Comparison of ENCODE assay signal across 8 cellular contexts in genomic region chr19:39327990-39328705, GRCh38. TPM values are rescaled to one million over a fixed set of nuclear protein-coding genes. Genes with fewer than 3 reads are reported as not detected.
A peak's percentile ranks its signal among the peaks of the same experiment; 100 is the strongest.
DNase-seq lines count a peak whose midpoint lies in the region; ATAC-seq and TF ChIP-seq lines count a peak whose summit lies in the region.

No MANE protein-coding gene starts in this region.

- no peak overlapping the region for H3K4me3 ChIP-seq in AG04449 (ENCODE audit: low read depth, low read length)
- no peak overlapping the region for H3K4me3 ChIP-seq in coronary artery
- no peak overlapping the region for H3K4me3 ChIP-seq in right lobe of liver

- TF ChIP-seq POLR2A in right lobe of liver (IDR thresholded peaks at IDR 0.05), result no peak

- intact Hi-C loops in right lobe of liver (cut with DNase I), result loop anchor here (5.0 to 10.0 kb wide), 2 partner anchors 123 to 206 kb away; partner anchors contain the start of gene SYCN (in 1 of the 2)

- DNase-seq in AG04449 (ENCODE audit: low read depth, low spot score) (no peak), GM19238 (ENCODE audit: insufficient read length, low spot score) (peak; percentile 73), NCI-H345 treated with DMSO at 0.1 percent for 48 hours (lab: John Stamatoyannopoulos, UW; ENCODE audit: unreplicated experiment) (peak; percentile 83), coronary artery (ENCODE audit: low spot score) (peak; percentile 83), right lobe of liver (peak; percentile 82 to 87 (median 84))
- DNase-seq in activated CD4-positive, alpha-beta T cell treated with anti-CD3 and anti-CD28 coated beads, Interleukin-2, amount 50 U/mL, for 24 hours (ENCODE audit: low read depth in 1 of 2, low spot score in 1 of 2), result peak; percentile 76
- DNase-seq in stimulated activated CD4-positive, alpha-beta T cell treated with anti-CD3 and anti-CD28 coated beads, TNF-alpha, amount 100 ng/mL, for 24 hours (ENCODE audit: low read depth in 3 of 3), result peak; percentile 67 to 79 (median 73)

- 27% methylated on average over 18 of the region's 19 CpGs for WGBS in right lobe of liver (ENCODE audit: insufficient coverage, low coverage, low lambda C conversion rate, missing lambda C conversion rate)

- peaks cover 0 to 3% (median 0%) of the 10 kb centered on the region in 4 donors for H3K4me1 ChIP-seq in right lobe of liver

- CTCF ChIA-PET in AG04449 (lab: Yijun Ruan, JAX), result interaction anchor here (0.7 to 7.1 kb wide), 27 partner anchors 7 to 375 kb away, joined by 3 to 111 read pairs (median 4); partner anchors contain the start of genes GMFG, PAK4 and SAMD4B

- ATAC-seq in right lobe of liver (peak; percentile 86 to 97 (median 92)), HG03039 (IDR thresholded peaks at IDR 0.05; ENCODE audit: unreplicated experiment) (no peak)

- TF ChIP-seq CTCF in AG04449 (IDR thresholded peaks at IDR 0.05; ENCODE audit: insufficient read depth, low read length, missing control alignments), result peak; percentile 92
- TF ChIP-seq CTCF in coronary artery (IDR thresholded peaks at IDR 0.05), result peak; percentile 91
- peak; percentile 92 to 94 (median 92) for TF ChIP-seq CTCF in right lobe of liver (IDR thresholded peaks at IDR 0.05)

- POLR2A ChIA-PET in AG04449 (lab: Yijun Ruan, JAX), result no interaction called here

- H3K27ac ChIP-seq in coronary artery (no peak overlapping the region), right lobe of liver (no peak overlapping the region)

- no peaks in the 10 kb centered on the region for H3K36me3 ChIP-seq in right lobe of liver

- no peaks in the 10 kb centered on the region for H3K27me3 ChIP-seq in right lobe of liver

- H3K9me3 ChIP-seq in right lobe of liver, result no peaks in the 10 kb centered on the region

RNA-seq across cellular contexts. Expression of gene LRFN1, which starts 7.5 kb away (rescaled TPM):
- under 1 TPM; 0.32 to 0.97 (median 0.61) TPM for total RNA-seq in right lobe of liver

RNA-seq across cellular contexts. Expression of gene GMFG, which starts 7.7 kb away (rescaled TPM):
- 10 to 100 TPM in 3 of 6 experiments, 1 to 10 TPM in 3; 2.8 to 23.8 (median 12.7) TPM for total RNA-seq in right lobe of liver

RNA-seq across cellular contexts. Expression of gene SAMD4B, which starts 14.1 kb away (rescaled TPM):
- 10 to 100 TPM; 23.0 to 45.6 (median 31.6) TPM for total RNA-seq in right lobe of liver

RNA-seq across cellular contexts. Expression of gene IFNL1, which starts 31.9 kb away (rescaled TPM):
- total RNA-seq in right lobe of liver, result not detected

RNA-seq across cellular contexts. Expression of gene IFNL2, which starts 60.0 kb away (rescaled TPM):
- not detected for total RNA-seq in right lobe of liver
